In the genomic region with DNA sequence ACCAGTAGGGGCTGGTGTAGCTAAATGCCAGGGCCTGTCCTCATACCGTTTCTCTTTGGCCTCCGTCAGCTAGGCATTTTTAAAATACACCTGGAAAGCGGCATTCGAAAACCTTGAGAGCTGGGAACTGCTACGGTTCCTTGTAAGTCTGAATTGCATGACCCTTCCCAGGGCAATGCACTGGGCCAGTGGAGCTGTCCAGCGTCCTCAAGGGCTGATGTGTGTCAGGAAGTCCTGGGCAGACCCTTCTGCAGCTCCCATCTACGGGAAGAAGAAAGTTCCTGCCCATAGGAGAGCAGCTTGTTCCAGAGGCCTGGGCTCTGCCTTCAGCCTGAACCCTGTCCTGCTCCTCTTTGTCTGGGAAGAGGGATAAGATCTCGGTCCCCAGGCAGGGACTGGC, we compare ENCODE assay signal across 17 cellular contexts. TPM values are rescaled to one million over a fixed set of nuclear protein-coding genes. Genes with fewer than 3 reads are reported as not detected.
A peak's percentile ranks its signal among the peaks of the same experiment; 100 is the strongest.
DNase-seq lines count a peak whose midpoint lies in the region; ATAC-seq and TF ChIP-seq lines count a peak whose summit lies in the region.
"Had no signal": no experiment of that assay in that cellular context is flagged by ENCODE, and none has a peak within 500 bp of the region (broad histone marks: within the 10 kb centered on the region; RNA-seq: fewer than 3 reads in every experiment).

No MANE protein-coding gene starts in this region.

- WGBS in H9 (ENCODE audit: extremely low coverage, insufficient read length, low lambda C conversion rate), result no CpG with 5 or more reads among the region's 8 CpGs
- WGBS in esophagus muscularis mucosa, result 64% methylated on average over 6 of the region's 8 CpGs

- intact Hi-C loops in esophagus muscularis mucosa (cut with DNase I) (no loop called here), Calu3 (cut with micrococcal nuclease; ENCODE audit: unreplicated experiment) (loop anchor here (10.0 kb wide), 1 partner anchor 53 kb away; no protein-coding TSS in a partner anchor)

- H3K27me3 Mint-ChIP-seq in H9 (ENCODE audit: low read depth) (peaks cover 50% of the 10 kb centered on the region), T-helper 17 cell (no peaks in the 10 kb centered on the region), progenitor cell of endocrine pancreas (peaks cover 37% of the 10 kb centered on the region), Calu3 (ENCODE audit: unreplicated experiment) (peaks cover 25% of the 10 kb centered on the region)

- no peak overlapping the region for H4K8ac ChIP-seq in H9 (replicated peaks; ENCODE audit: insufficient read length, low read depth, low read length)

- H3K4me1 Mint-ChIP-seq in H9 (no peaks in the 10 kb centered on the region), T-helper 17 cell (peaks cover 33% of the 10 kb centered on the region), progenitor cell of endocrine pancreas (ENCODE audit: low read depth) (no peaks in the 10 kb centered on the region), Calu3 (ENCODE audit: low read depth, unreplicated experiment) (peaks cover 22% of the 10 kb centered on the region)

- H2AFZ ChIP-seq in H9 (ENCODE audit: low read length), result no peak overlapping the region

- no peaks in the 10 kb centered on the region for H3K36me3 Mint-ChIP-seq in H9 (ENCODE audit: insufficient read depth in 1 of 3, low read depth in 3 of 3)
- peaks cover 20% of the 10 kb centered on the region for H3K36me3 Mint-ChIP-seq in T-helper 17 cell (ENCODE audit: low read depth)
- no peaks in the 10 kb centered on the region for H3K36me3 Mint-ChIP-seq in progenitor cell of endocrine pancreas (ENCODE audit: insufficient read depth)
- no peaks in the 10 kb centered on the region for H3K36me3 Mint-ChIP-seq in Calu3 (ENCODE audit: insufficient read depth, unreplicated experiment)

- peaks cover 3% of the 10 kb centered on the region for H4K20me1 ChIP-seq in H9 (ENCODE audit: control insufficient read depth, insufficient read depth, insufficient read length)
- H4K20me1 ChIP-seq: BLaER1 treated with 17β-estradiol and CSF1 and Interleukin-3, amounts not matched to agents 10 nM and 100 nM had no signal

- no peaks in the 10 kb centered on the region for H3K36me3 ChIP-seq in esophagus muscularis mucosa
- H3K36me3 ChIP-seq: BLaER1 treated with 17β-estradiol and CSF1 and Interleukin-3, amounts not matched to agents 10 nM and 100 nM had no signal

- no peak overlapping the region for H3K4me3 ChIP-seq in fibroblast of pulmonary artery (replicated peaks; ENCODE audit: low read depth, low read length)
- no peak overlapping the region for H3K4me3 ChIP-seq in esophagus muscularis mucosa
- H3K4me3 ChIP-seq: BLaER1 treated with 17β-estradiol and CSF1 and Interleukin-3, amounts not matched to agents 10 nM and 100 nM had no signal

- no peaks in the 10 kb centered on the region for H3K79me1 ChIP-seq in H9 (ENCODE audit: insufficient read depth, low read depth, low read length, poor library complexity, severe bottlenecking)

- H4K5ac ChIP-seq in H9 (ENCODE audit: insufficient read length, low read depth, low read length), result no peak overlapping the region

- H3K23ac ChIP-seq in H9 (ENCODE audit: insufficient read length, low read depth, low read length), result no peak overlapping the region

- TF ChIP-seq CTCF in H9 (conservative IDR thresholded peaks at IDR 0.05) (no peak), fibroblast of pulmonary artery (IDR thresholded peaks at IDR 0.05; ENCODE audit: low read length, missing control alignments) (no peak), progenitor cell of endocrine pancreas (IDR thresholded peaks at IDR 0.05; ENCODE audit: unreplicated experiment) (no peak), esophagus muscularis mucosa (IDR thresholded peaks at IDR 0.05) (no peak), Calu3 (IDR thresholded peaks at IDR 0.05; ENCODE audit: unreplicated experiment) (no peak)

- H2BK120ac ChIP-seq in H9 (ENCODE audit: low read depth, low read length, poor library complexity, severe bottlenecking), result no peak overlapping the region

- no peak overlapping the region for H2BK15ac ChIP-seq in H9 (ENCODE audit: low read depth, low read length)

- no peak overlapping the region for H3K4me2 ChIP-seq in H9 (ENCODE audit: insufficient read depth, insufficient read length, low read length)
- H3K4me2 ChIP-seq: BLaER1 treated with 17β-estradiol and CSF1 and Interleukin-3, amounts not matched to agents 10 nM and 100 nM had no signal

- H3K4me1 ChIP-seq in H9 (ENCODE audit: insufficient read depth, low read length) (no peaks in the 10 kb centered on the region), esophagus muscularis mucosa (no peaks in the 10 kb centered on the region)

- H3K56ac ChIP-seq in H9 (ENCODE audit: insufficient read length, low read depth, low read length), result no peak overlapping the region

- H2BK5ac ChIP-seq in H9 (ENCODE audit: insufficient read length, low read length), result no peak overlapping the region

- CTCF ChIA-PET in Calu3 (lab: Charles Lee), result no interaction called here

- DNase-seq in H9 (peak; percentile 56), T-helper 17 cell (no peak), fibroblast of pulmonary artery (ENCODE audit: low read depth) (peak; percentile 14), progenitor cell of endocrine pancreas (ENCODE audit: low spot score, unreplicated experiment) (peak; percentile 49), NOMO-1 treated with dmso at 0.1 percent for 144 hours (lab: John Stamatoyannopoulos, UW; ENCODE audit: unreplicated experiment) (no peak), NCI-H146 (lab: John Stamatoyannopoulos, UW) (no peak), esophagus muscularis mucosa (ENCODE audit: extremely low spot score) (no peak), Calu3 (no peak)
- DNase-seq: cerebellar nuclear complex, DMS79, NCI-H1930, NCI-H69, SW 1271 had no signal

- no peak overlapping the region for H2AK5ac ChIP-seq in H9 (ENCODE audit: insufficient read length, low read length)

- no peak for TF ChIP-seq EP300 in esophagus muscularis mucosa (IDR thresholded peaks at IDR 0.05)

- no peak overlapping the region for H3K4ac ChIP-seq in H9 (ENCODE audit: low read depth, low read length)

- H3K9me3 ChIP-seq in H9 (ENCODE audit: control insufficient read depth, low read depth, low read length) (no peaks in the 10 kb centered on the region), T-helper 17 cell (ENCODE audit: control insufficient read depth, low read length, poor library complexity, severe bottlenecking) (no peaks in the 10 kb centered on the region), esophagus muscularis mucosa (peaks cover 0 to 16% (median 8%) of the 10 kb centered on the region in 4 donors)

- no peaks in the 10 kb centered on the region for H3K27me3 ChIP-seq in H9 (ENCODE audit: insufficient read depth, low read length)
- peaks cover 0 to 36% (median 0%) of the 10 kb centered on the region in 4 donors for H3K27me3 ChIP-seq in esophagus muscularis mucosa
- H3K27me3 ChIP-seq: BLaER1 treated with 17β-estradiol and CSF1 and Interleukin-3, amounts not matched to agents 10 nM and 100 nM had no signal

- no peak overlapping the region for H3K18ac ChIP-seq in H9 (ENCODE audit: insufficient read length, low read depth, low read length)

- no TSS peak for BruUV-seq in Calu3 (replicated peaks; lab: Mats Ljungman, UMichigan)

- H2BK12ac ChIP-seq in H9 (ENCODE audit: insufficient read length, low read depth, low read length), result no peak overlapping the region

- no peak for TF ChIP-seq POLR2A in esophagus muscularis mucosa (IDR thresholded peaks at IDR 0.05; ENCODE audit: low read depth)

- no peak overlapping the region for H3K27ac ChIP-seq in H9 (ENCODE audit: insufficient read length, low read depth, low read length)
- H3K27ac ChIP-seq in esophagus muscularis mucosa (replicated peaks in 1 of 4), result no peak overlapping the region
- H3K27ac ChIP-seq: BLaER1 treated with 17β-estradiol and CSF1 and Interleukin-3, amounts not matched to agents 10 nM and 100 nM had no signal

- H3K4me3 Mint-ChIP-seq in H9 (no peak overlapping the region), T-helper 17 cell (no peak overlapping the region), progenitor cell of endocrine pancreas (ENCODE audit: low read depth) (no peak overlapping the region), Calu3 (ENCODE audit: low read depth, unreplicated experiment) (no peak overlapping the region)

- no peak overlapping the region for H4K91ac ChIP-seq in H9 (ENCODE audit: insufficient read length, low read depth, low read length)

- H3K14ac ChIP-seq in H9 (ENCODE audit: insufficient read depth, low read length), result no peak overlapping the region

- H3T11ph ChIP-seq in H9 (ENCODE audit: low read length), result no peak overlapping the region

- H3K27ac Mint-ChIP-seq in H9 (no peak overlapping the region), T-helper 17 cell (peak overlapping the region; percentile 88), progenitor cell of endocrine pancreas (no peak overlapping the region), Calu3 (ENCODE audit: unreplicated experiment) (no peak overlapping the region)

- no peak overlapping the region for H3K9ac ChIP-seq in H9 (ENCODE audit: extremely low read depth, insufficient read length, low read length)
- H3K9ac ChIP-seq: BLaER1 treated with 17β-estradiol and CSF1 and Interleukin-3, amounts not matched to agents 10 nM and 100 nM had no signal

- no peak overlapping the region for H2BK20ac ChIP-seq in H9 (ENCODE audit: low read depth, low read length, poor library complexity, severe bottlenecking)

- H3K9me3 Mint-ChIP-seq in H9 (peaks cover 8 to 17% of the 10 kb centered on the region in 2 experiments), progenitor cell of endocrine pancreas (ENCODE audit: low read depth) (no peaks in the 10 kb centered on the region), Calu3 (ENCODE audit: low read depth, unreplicated experiment) (peaks cover 2% of the 10 kb centered on the region)

- no peak for ATAC-seq in T-helper 17 cell
- ATAC-seq: activated naive CD4-positive, alpha-beta T cell treated with anti-CD3 and anti-CD28 coated beads, Interleukin-2, amount 50 U/mL, for 72 hours had no signal

- H3K79me2 ChIP-seq in H9 (ENCODE audit: insufficient read depth, low read length), result no peaks in the 10 kb centered on the region

- H3K23me2 ChIP-seq in H9 (ENCODE audit: insufficient read length, low read depth, low read length, poor library complexity, severe bottlenecking), result no peaks in the 10 kb centered on the region

RNA-seq across cellular contexts. Expression of a gene that starts 34.1 kb away (rescaled TPM):
- total RNA-seq in H9 (2021), result not detected in 2 replicates
- total RNA-seq in T-helper 17 cell, result 10 to 100 TPM; 49.5 to 50.3 TPM
- total RNA-seq in progenitor cell of endocrine pancreas, result not detected in 2 replicates
- total RNA-seq in esophagus muscularis mucosa, result under 1 TPM in 3 of 4 donors, not detected in 1; 0.17 to 0.78 (median 0.50) TPM
- not detected in 2 replicates for total RNA-seq in Calu3 (2022)
- total RNA-seq: endothelial cell of umbilical vein, glomerular endothelial cell had no signal

RNA-seq across cellular contexts. Expression of a gene that starts 41.9 kb away (rescaled TPM):
- 0.31 and 0.44 TPM in 2 replicates for total RNA-seq in H9 (2021)
- 1 to 10 TPM; 2.8 to 4.5 TPM for total RNA-seq in T-helper 17 cell
- 10.1 and 14.4 TPM in 2 replicates for total RNA-seq in progenitor cell of endocrine pancreas
- total RNA-seq in esophagus muscularis mucosa, result not detected
- total RNA-seq in Calu3 (2022), result 10.3 and 14.0 TPM in 2 replicates
- total RNA-seq: endothelial cell of umbilical vein, glomerular endothelial cell had no signal

RNA-seq across cellular contexts. Expression of a gene that starts 58.2 kb away (rescaled TPM):
- total RNA-seq in H9 (2021), result 0.31 TPM in 1 of 2 replicates, not detected in the other
- total RNA-seq in T-helper 17 cell, result under 1 TPM in 1 of 2 donors, not detected in 1; 0.47 TPM
- 4.4 and 7.1 TPM in 2 replicates for total RNA-seq in progenitor cell of endocrine pancreas
- under 1 TPM in 3 of 4 donors, not detected in 1; 0.50 to 0.78 (median 0.57) TPM for total RNA-seq in esophagus muscularis mucosa
- 2.2 and 3.3 TPM in 2 replicates for total RNA-seq in Calu3 (2022)
- total RNA-seq: endothelial cell of umbilical vein, glomerular endothelial cell had no signal

Comparison
In these comparisons a context has a peak if more than half of its experiments do, and no peak if none do; other contexts are left out.
1. DNase-seq: peak in H9 (single experiment), fibroblast of pulmonary artery (single experiment) and progenitor cell of endocrine pancreas (single experiment); none in T-helper 17 cell (0 of 3), NOMO-1 treated with dmso at 0.1 percent for 144 hours (single experiment), NCI-H146 (single experiment), esophagus muscularis mucosa (single experiment) and Calu3 (single experiment).
2. RNA of a gene that starts 34.1 kb away (total RNA-seq): 49.5 to 50.3 TPM in T-helper 17 cell; 0.17 to 0.78 TPM in esophagus muscularis mucosa, not detected in H9, not detected in progenitor cell of endocrine pancreas and not detected in Calu3; every median in the first group is over 10 times any median in the second.